In genomic region chr7:77631820-77632219, GRCh38 we compare ENCODE assay signal across 14 cellular contexts.
"Had no signal": no experiment of that assay in that cellular context is flagged by ENCODE, and none has a peak within 500 bp of the region (broad histone marks: within the 10 kb centered on the region; RNA-seq: fewer than 3 reads in every experiment).

No MANE protein-coding gene starts in this region.

- H3K9me3 ChIP-seq: colonic mucosa, thyroid gland had no signal

- H3K27me3 ChIP-seq: colonic mucosa, thyroid gland had no signal

- DNase-seq: activated CD4-positive, alpha-beta memory T cell treated with anti-CD3 and anti-CD28 coated beads for 36 hours; activated CD4-positive, alpha-beta T cell treated with anti-CD3 and anti-CD28 coated beads for 36 hours; activated naive CD4-positive, alpha-beta T cell; anterior cingulate cortex; central memory CD4-positive, alpha-beta T cell; colonic mucosa; immature natural killer cell; nephron progenitor cell; occipital lobe; posterior cingulate gyrus; stimulated activated naive CD4-positive, alpha-beta T cell treated with Interleukin-2 at 50 U/mL for 16 hours; T-cell; thyroid gland had no signal

- H3K27ac ChIP-seq: colonic mucosa, thyroid gland had no signal

- ATAC-seq: activated CD4-positive, alpha-beta T cell treated with anti-CD3 and anti-CD28 coated beads for 36 hours; T-cell; WTC11 had no signal

- H3K4me3 ChIP-seq: colonic mucosa, thyroid gland had no signal

- H3K4me1 ChIP-seq: colonic mucosa had no signal
